13 cellular contexts compared by ENCODE assay signal in the genomic region with DNA sequence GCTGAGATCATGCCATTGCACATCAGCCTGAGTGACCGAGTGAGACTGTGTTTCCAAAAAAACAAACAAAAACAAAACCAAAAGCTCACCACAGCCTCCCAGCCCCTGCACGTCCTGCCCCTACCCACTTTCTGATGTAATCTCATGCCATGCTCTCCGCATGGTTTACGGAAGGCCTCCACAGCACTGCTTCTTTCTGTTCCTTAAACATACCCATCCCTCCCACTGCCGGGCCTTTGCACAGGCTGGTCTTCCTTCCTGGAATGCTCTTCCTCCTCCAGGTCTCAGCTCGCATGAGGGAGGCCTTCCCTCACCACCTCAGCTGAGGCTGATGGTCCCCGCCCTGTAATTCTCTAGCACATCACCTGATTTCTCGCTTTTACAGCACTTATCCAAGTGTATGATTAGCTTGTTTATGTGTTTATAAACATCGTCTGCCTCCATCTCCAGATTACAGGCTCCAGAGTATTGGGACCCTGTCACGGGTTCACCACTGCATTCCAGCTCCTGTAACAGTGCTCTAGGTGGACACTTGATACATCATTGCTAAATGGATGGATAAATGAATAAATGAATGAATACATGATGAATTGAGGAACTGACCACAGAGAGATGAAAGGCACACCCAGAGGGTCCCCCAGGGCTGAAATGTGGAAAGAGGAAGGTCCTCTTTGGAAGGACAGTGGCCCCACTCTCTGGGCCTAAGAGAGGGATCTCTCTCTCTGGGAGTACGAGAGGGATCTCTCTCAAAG. TPM values are rescaled to one million over a fixed set of nuclear protein-coding genes. Genes with fewer than 3 reads are reported as not detected.
DNase-seq lines count a peak whose midpoint lies in the region; ATAC-seq, FAIRE-seq and TF ChIP-seq lines count a peak whose summit lies in the region.
"Had no signal": no experiment of that assay in that cellular context is flagged by ENCODE, and none has a peak within 500 bp of the region (broad histone marks: within the 10 kb centered on the region; RNA-seq: fewer than 3 reads in every experiment).

No MANE protein-coding gene starts in this region.

- peak overlapping the region; percentile 38 for H3K9ac ChIP-seq in keratinocyte (ENCODE audit: control insufficient read depth, extremely low read depth, insufficient read depth, low read length)

- DNase-seq in SIG-M5 treated with dmso at 0.1 percent for 504 hours (lab: John Stamatoyannopoulos, UW; ENCODE audit: unreplicated experiment), result peak; percentile 63
- no peak for DNase-seq in SIG-M5 (lab: John Stamatoyannopoulos, UW)
- peak; percentile 46 for DNase-seq in astrocyte of the hippocampus (ENCODE audit: low read depth, low spot score)
- no peak for DNase-seq in keratinocyte (ENCODE audit: low read depth, low spot score)
- no peak for DNase-seq in upper lobe of right lung
- no peak for DNase-seq in COLO829 (ENCODE audit: low spot score)
- DNase-seq in activated gamma-delta T cell (lab: John Stamatoyannopoulos, UW), result no peak
- DNase-seq: activated CD8-positive, alpha-beta memory T cell treated with anti-CD3 and anti-CD28 coated beads, Interleukin-2, amount 10 ng/mL, durations not matched to agents 7 days and 5 days; GF-D8; NCI-H774; stimulated activated CD4-positive, alpha-beta T cell treated with anti-CD3 and anti-CD28 coated beads, Interleukin-12 subunit alpha, Interleukin-12 subunit beta, amount 100 ng/mL, for 4 hours had no signal

- peak overlapping the region; percentile 67 for H2AFZ ChIP-seq in keratinocyte (ENCODE audit: control insufficient read depth, low read length)

- dilution Hi-C loops in keratinocyte (cut with MboI; ENCODE audit: extremely low pct_ligation_motif_present, low sequenced_read_pairs), result no loop called here

- intact Hi-C loops in upper lobe of right lung (cut with DNase I), result no loop called here

- H3K4me3 ChIP-seq in keratinocyte (ENCODE audit: control insufficient read depth in 2 of 3, extremely low read depth in 1 of 3, insufficient read depth in 2 of 3, low read depth in 1 of 3, low read length in 3 of 3), result peak overlapping the region in 1 of 3 experiments; percentile 6
- no peak overlapping the region for H3K4me3 ChIP-seq in upper lobe of right lung
- H3K4me3 ChIP-seq: MG63 had no signal

- H3K4me2 ChIP-seq in keratinocyte (ENCODE audit: control insufficient read depth, extremely low read depth, insufficient read depth, low read depth, low read length), result peak overlapping the region; percentile 74

- H3K27me3 ChIP-seq in keratinocyte (ENCODE audit: control insufficient read depth, extremely low read depth, insufficient read depth, low read length) (no peaks in the 10 kb centered on the region), upper lobe of right lung (no peaks in the 10 kb centered on the region)
- H3K27me3 ChIP-seq: MG63 had no signal

- peak overlapping the region; percentile 80 for H3K27ac ChIP-seq in keratinocyte (ENCODE audit: control insufficient read depth, insufficient read depth, low read length)
- peak overlapping the region; percentile 47 for H3K27ac ChIP-seq in upper lobe of right lung

- peaks cover 30% of the 10 kb centered on the region for H3K4me1 ChIP-seq in keratinocyte (ENCODE audit: control insufficient read depth, extremely low read depth, insufficient read depth, low read length)
- peaks cover 30% of the 10 kb centered on the region for H3K4me1 ChIP-seq in upper lobe of right lung

- no peak for FAIRE-seq in keratinocyte (lab: Jason Lieb, UNC)

- H3K9me1 ChIP-seq in keratinocyte (ENCODE audit: control insufficient read depth, extremely low read depth, insufficient read depth, low read length), result peaks cover 2% of the 10 kb centered on the region

- H3K36me3 ChIP-seq in keratinocyte (ENCODE audit: control insufficient read depth in 2 of 2, extremely low read depth in 1 of 2, insufficient read depth in 2 of 2, low read length in 2 of 2) (no peaks in the 10 kb centered on the region), upper lobe of right lung (peaks cover under 1% of the 10 kb centered on the region)
- H3K36me3 ChIP-seq: MG63 had no signal

- H3K9me3 ChIP-seq in keratinocyte (ENCODE audit: control insufficient read depth, low read depth, low read length), result no peaks in the 10 kb centered on the region
- H3K9me3 ChIP-seq in upper lobe of right lung, result no peaks in the 10 kb centered on the region
- H3K9me3 ChIP-seq: MG63 had no signal

- TF ChIP-seq CTCF in keratinocyte (optimal IDR thresholded peaks at IDR 0.05 in 1 of 3, IDR thresholded peaks at IDR 0.05 in 1 of 3, conservative IDR thresholded peaks at IDR 0.05 in 1 of 3; ENCODE audit: extremely low read depth in 1 of 3, insufficient read depth in 2 of 3, low read length in 3 of 3) (no peak), upper lobe of right lung (IDR thresholded peaks at IDR 0.05) (no peak)

- ATAC-seq in upper lobe of right lung, result peak; percentile 78
- ATAC-seq in HG03378 (IDR thresholded peaks at IDR 0.05; ENCODE audit: unreplicated experiment), result no peak
- ATAC-seq: activated CD8-positive, alpha-beta memory T cell treated with anti-CD3 and anti-CD28 coated beads, Interleukin-2, amount 10 ng/mL, durations not matched to agents 7 days and 5 days had no signal

- H4K20me1 ChIP-seq in keratinocyte (ENCODE audit: control insufficient read depth, extremely low read depth, insufficient read depth, low read length), result no peaks in the 10 kb centered on the region

- no peaks in the 10 kb centered on the region for H3K79me2 ChIP-seq in keratinocyte (ENCODE audit: control insufficient read depth, insufficient read depth, low read length)

RNA-seq across cellular contexts. Expression of a gene that starts 22.1 kb away (rescaled TPM):
- 0.18 to 0.63 TPM (median 0.38 TPM) in 3 replicates for polyA plus RNA-seq in keratinocyte
- 3.7 TPM for polyA plus RNA-seq in keratinocyte (2011; ENCODE audit: low read depth)
- polyA plus RNA-seq in keratinocyte (2011; cell fraction: cytosol; rRNA removed), result 0.22 and 0.45 TPM in 2 replicates
- polyA plus RNA-seq in keratinocyte (2011; cell fraction: nucleus; rRNA removed), result 0.93 and 1.5 TPM in 2 replicates
- 0.16 and 2.1 TPM in 2 replicates for polyA plus RNA-seq in keratinocyte (2012; ENCODE audit: low replicate concordance)
- polyA minus RNA-seq in keratinocyte, result 0.13 to 1.1 TPM in 2 of 3 replicates, not detected in the other
- polyA minus RNA-seq in keratinocyte (2011; cell fraction: cytosol; rRNA and poly(A)+ RNA removed), result not detected
- polyA minus RNA-seq in keratinocyte (2011; cell fraction: nucleus; rRNA and poly(A)+ RNA removed), result 0.93 TPM in 1 of 2 replicates, not detected in the other
- 39.4 TPM for total RNA-seq in upper lobe of right lung

RNA-seq across cellular contexts. Expression of a gene that starts 32.8 kb away (rescaled TPM):
- polyA plus RNA-seq in keratinocyte, result 8.9 to 12.6 TPM (median 11.6 TPM) in 3 replicates
- 6.0 TPM for polyA plus RNA-seq in keratinocyte (2011; ENCODE audit: low read depth)
- 6.0 and 10.6 TPM in 2 replicates for polyA plus RNA-seq in keratinocyte (2011; cell fraction: cytosol; rRNA removed)
- polyA plus RNA-seq in keratinocyte (2011; cell fraction: nucleus; rRNA removed), result 13.0 and 15.3 TPM in 2 replicates
- polyA plus RNA-seq in keratinocyte (2012; ENCODE audit: low replicate concordance), result 7.0 and 8.6 TPM in 2 replicates
- polyA minus RNA-seq in keratinocyte, result 6.3 to 22.8 TPM (median 21.8 TPM) in 3 replicates
- polyA minus RNA-seq in keratinocyte (2011; cell fraction: cytosol; rRNA and poly(A)+ RNA removed), result 12.1 TPM
- 13.0 and 23.0 TPM in 2 replicates for polyA minus RNA-seq in keratinocyte (2011; cell fraction: nucleus; rRNA and poly(A)+ RNA removed)
- 10.9 TPM for total RNA-seq in upper lobe of right lung

RNA-seq across cellular contexts. Expression of a gene that starts 58.4 kb away (rescaled TPM):
- polyA plus RNA-seq in keratinocyte, result 86.2 to 169 TPM (median 129 TPM) in 3 replicates
- polyA plus RNA-seq in keratinocyte (2011; ENCODE audit: low read depth), result 72.8 TPM
- 62.6 and 92.8 TPM in 2 replicates for polyA plus RNA-seq in keratinocyte (2011; cell fraction: cytosol; rRNA removed)
- polyA plus RNA-seq in keratinocyte (2011; cell fraction: nucleus; rRNA removed), result 61.3 and 85.9 TPM in 2 replicates
- polyA plus RNA-seq in keratinocyte (2012; ENCODE audit: low replicate concordance), result 46.9 and 110 TPM in 2 replicates
- polyA minus RNA-seq in keratinocyte, result 51.2 to 89.2 TPM (median 69.7 TPM) in 3 replicates
- polyA minus RNA-seq in keratinocyte (2011; cell fraction: cytosol; rRNA and poly(A)+ RNA removed), result 54.1 TPM
- 30.2 and 56.5 TPM in 2 replicates for polyA minus RNA-seq in keratinocyte (2011; cell fraction: nucleus; rRNA and poly(A)+ RNA removed)
- 85.2 TPM for total RNA-seq in upper lobe of right lung

Comparison
In these comparisons a context has a peak if more than half of its experiments do, and no peak if none do; other contexts are left out.
1. DNase-seq: peak in SIG-M5 treated with dmso at 0.1 percent for 504 hours (single experiment) and astrocyte of the hippocampus (single experiment); none in SIG-M5 (single experiment), keratinocyte (single experiment), upper lobe of right lung (single experiment), COLO829 (single experiment) and activated gamma-delta T cell (single experiment).